ENCODE assay signal across 15 cellular contexts in genomic region chr4:1495416-1496115, GRCh38.
"Had no signal": no experiment of that assay in that cellular context is flagged by ENCODE, and none has a peak within 500 bp of the region (broad histone marks: within the 10 kb centered on the region; RNA-seq: fewer than 3 reads in every experiment).

No MANE protein-coding gene starts in this region.

- ATAC-seq: activated CD4-positive, alpha-beta T cell treated with anti-CD3 and anti-CD28 coated beads for 36 hours; activated T-cell treated with anti-CD3 and anti-CD28 coated beads, Interleukin-2, amount 50 U/mL, for 72 hours; psoas muscle; stimulated activated memory B cell treated with anti-CD40 and anti-IgM and Interleukin-4, amounts not matched to agents 10 μg/mL and 1 μg/mL and 100 μg/mL, for 72 hours had no signal

- H3K4me1 Mint-ChIP-seq: activated CD4-positive, alpha-beta memory T cell treated with anti-CD3 and anti-CD28 coated beads, Interleukin-2, amount 10 ng/mL, durations not matched to agents 7 days and 5 days; activated CD4-positive, alpha-beta T cell treated with anti-CD3 and anti-CD28 coated beads for 36 hours; nephron; stimulated activated memory B cell treated with anti-CD40 and anti-IgM and Interleukin-4, amounts not matched to agents 10 μg/mL and 1 μg/mL and 100 μg/mL, for 72 hours had no signal

- H3K27ac ChIP-seq: ascending aorta, breast epithelium, psoas muscle, tibial artery, WERI-Rb-1 had no signal

- H3K27me3 Mint-ChIP-seq: activated CD4-positive, alpha-beta memory T cell treated with anti-CD3 and anti-CD28 coated beads, Interleukin-2, amount 10 ng/mL, durations not matched to agents 7 days and 5 days; activated CD4-positive, alpha-beta T cell treated with anti-CD3 and anti-CD28 coated beads for 36 hours had no signal

- H3K27ac Mint-ChIP-seq: activated CD4-positive, alpha-beta memory T cell treated with anti-CD3 and anti-CD28 coated beads, Interleukin-2, amount 10 ng/mL, durations not matched to agents 7 days and 5 days; activated CD4-positive, alpha-beta T cell treated with anti-CD3 and anti-CD28 coated beads for 36 hours; activated T-cell treated with anti-CD3 and anti-CD28 coated beads, Interleukin-2, amount 50 U/mL, for 72 hours; nephron; stimulated activated memory B cell treated with anti-CD40 and anti-IgM and Interleukin-4, amounts not matched to agents 10 μg/mL and 1 μg/mL and 100 μg/mL, for 72 hours; T-helper 1 cell treated with Interleukin-12 subunit alpha and Interleukin-12 subunit beta and Interleukin-4 antibody, amounts not matched to agents 30 μg/mL and 1 μg/mL, for 36 hours had no signal

- H3K4me3 ChIP-seq: ascending aorta, breast epithelium, psoas muscle, tibial artery had no signal

- H3K4me1 ChIP-seq: ascending aorta, breast epithelium, psoas muscle, tibial artery had no signal

- H3K9me3 ChIP-seq: ascending aorta, breast epithelium, psoas muscle, tibial artery had no signal

- DNase-seq: activated CD4-positive, alpha-beta memory T cell treated with anti-CD3 and anti-CD28 coated beads, Interleukin-2, amount 10 ng/mL, durations not matched to agents 7 days and 5 days; activated CD4-positive, alpha-beta T cell treated with anti-CD3 and anti-CD28 coated beads for 36 hours; activated naive CD4-positive, alpha-beta T cell treated with Interleukin-2 at 50 U/mL for 16 hours; activated T-cell treated with anti-CD3 and anti-CD28 coated beads, Interleukin-2, amount 50 U/mL, for 72 hours; dermis blood vessel endothelial cell; mesenchymal stem cell; SHP77 treated with DMSO at 0.1 percent for 48 hours; WERI-Rb-1 had no signal

- H3K27me3 ChIP-seq: ascending aorta had no signal

- H3K36me3 Mint-ChIP-seq: stimulated activated memory B cell treated with anti-CD40 and anti-IgM and Interleukin-4, amounts not matched to agents 10 μg/mL and 1 μg/mL and 100 μg/mL, for 72 hours had no signal

- H3K9me3 Mint-ChIP-seq: activated CD4-positive, alpha-beta memory T cell treated with anti-CD3 and anti-CD28 coated beads, Interleukin-2, amount 10 ng/mL, durations not matched to agents 7 days and 5 days; activated T-cell treated with anti-CD3 and anti-CD28 coated beads, Interleukin-2, amount 50 U/mL, for 72 hours; nephron; stimulated activated memory B cell treated with anti-CD40 and anti-IgM and Interleukin-4, amounts not matched to agents 10 μg/mL and 1 μg/mL and 100 μg/mL, for 72 hours; T-helper 1 cell treated with Interleukin-12 subunit alpha and Interleukin-12 subunit beta and Interleukin-4 antibody, amounts not matched to agents 30 μg/mL and 1 μg/mL, for 36 hours had no signal

- H3K4me3 Mint-ChIP-seq: activated CD4-positive, alpha-beta memory T cell treated with anti-CD3 and anti-CD28 coated beads, Interleukin-2, amount 10 ng/mL, durations not matched to agents 7 days and 5 days; activated CD4-positive, alpha-beta T cell treated with anti-CD3 and anti-CD28 coated beads for 36 hours; activated T-cell treated with anti-CD3 and anti-CD28 coated beads, Interleukin-2, amount 50 U/mL, for 72 hours; nephron; stimulated activated memory B cell treated with anti-CD40 and anti-IgM and Interleukin-4, amounts not matched to agents 10 μg/mL and 1 μg/mL and 100 μg/mL, for 72 hours; T-helper 1 cell treated with Interleukin-12 subunit alpha and Interleukin-12 subunit beta and Interleukin-4 antibody, amounts not matched to agents 30 μg/mL and 1 μg/mL, for 36 hours had no signal

- H3K36me3 ChIP-seq: ascending aorta, breast epithelium, tibial artery, WERI-Rb-1 had no signal
